ENCODE assay signal across 6 cellular contexts in the genomic region with DNA sequence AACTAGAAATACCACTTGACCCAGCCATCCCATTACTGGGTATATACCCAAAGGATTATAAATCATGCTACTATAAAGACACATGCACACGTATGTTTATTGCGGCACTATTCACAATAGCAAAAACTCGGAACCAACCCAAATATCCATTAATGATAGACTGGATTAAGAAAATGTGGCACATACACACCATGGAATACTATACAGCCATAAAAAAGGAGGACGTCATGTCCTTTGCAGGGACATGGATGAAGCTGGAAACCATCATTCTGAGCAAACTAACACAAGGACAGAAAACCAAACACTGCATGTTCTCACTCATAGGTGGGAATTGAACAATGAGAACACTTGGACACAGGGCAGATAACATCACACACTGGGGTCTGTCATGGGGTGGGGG.
A peak's percentile ranks its signal among the peaks of the same experiment; 100 is the strongest.
DNase-seq lines count a peak whose midpoint lies in the region; ATAC-seq, FAIRE-seq and TF ChIP-seq lines count a peak whose summit lies in the region.
"Not testable (repeated sequence)": the region's sequence is repeated elsewhere in the genome, so short reads cannot be mapped to it uniquely, and the experiment has no call there.

No MANE protein-coding gene starts in this region.

- peaks cover 13 to 30% of the 10 kb centered on the region in 2 experiments; a peak in 4 of 5 replicates for H3K27me3 ChIP-seq in K562 (ENCODE audit: control insufficient read depth in 2 of 2, insufficient read depth in 2 of 2, low read length in 2 of 2)
- not testable (repeated sequence) for H3K27me3 ChIP-seq in neural progenitor cell

- not testable (repeated sequence) for H3K79me2 ChIP-seq in K562 (ENCODE audit: control insufficient read depth, insufficient read depth, low read length); neural progenitor cell (ENCODE audit: low read depth)

- not testable (repeated sequence) for BruUV-seq in K562 (replicated peaks; lab: Mats Ljungman, UMichigan)

- H3K4me2 ChIP-seq in K562 (ENCODE audit: insufficient read depth, low read length); neural progenitor cell: not testable (repeated sequence)

- H3K4me3 Mint-ChIP-seq in HFFc6 (0 out of 2 replicates have a peak overlapping the region, but pooled peaks have one; percentile 7), neural progenitor cell (peak overlapping the region; percentile 13)
- not testable (repeated sequence) for H3K4me3 Mint-ChIP-seq in activated CD4-positive, alpha-beta memory T cell treated with anti-CD3 and anti-CD28 coated beads for 36 hours; glutamatergic neuron (ENCODE audit: unreplicated experiment)

- H3K9me3 ChIP-seq in HEK293 (ENCODE audit: control insufficient read depth, insufficient read depth, low read depth, low read length); K562 (replicated peaks; ENCODE audit: control insufficient read depth, insufficient read depth, low read depth, low read length); neural progenitor cell (ENCODE audit: low read depth): not testable (repeated sequence)

- WGBS in K562 (ENCODE audit: insufficient coverage, low coverage, missing lambda C conversion rate): 7% methylated on average over 3 of the region's 4 CpGs

- H4K20me1 ChIP-seq in K562 (replicated peaks; ENCODE audit: control insufficient read depth, insufficient read depth, low read length); neural progenitor cell (ENCODE audit: low read depth): not testable (repeated sequence)

- POLR2A ChIA-PET in HEK293 (lab: Yijun Ruan, JAX); activated CD4-positive, alpha-beta memory T cell treated with anti-CD3 and anti-CD28 coated beads for 36 hours (lab: Charles Lee); K562 (lab: Yijun Ruan, JAX): not testable (repeated sequence)

- not testable (repeated sequence) for TF ChIP-seq CTCF in HEK293 (tag by site-specific recombination; IDR thresholded peaks at IDR 0.05); HFFc6 (IDR thresholded peaks at IDR 0.05); K562 (IDR thresholded peaks at IDR 0.05 in 2 of 3, conservative IDR thresholded peaks at IDR 0.05 in 1 of 3; ENCODE audit: insufficient read depth in 2 of 3, low read depth in 1 of 3, low read length in 3 of 3); glutamatergic neuron (IDR thresholded peaks at IDR 0.05; ENCODE audit: partially characterized antibody, unreplicated experiment); neural progenitor cell (IDR thresholded peaks at IDR 0.05)

- not testable (repeated sequence) for H3K27ac ChIP-seq in HEK293 (ENCODE audit: extremely low read depth, low read depth, low read length); K562 (ENCODE audit: extremely low read depth, low read depth, low read length); neural progenitor cell

- not testable (repeated sequence) for H3K27ac Mint-ChIP-seq in HFFc6, neural progenitor cell
- peak overlapping the region; percentile 28 for H3K27ac Mint-ChIP-seq in activated CD4-positive, alpha-beta memory T cell treated with anti-CD3 and anti-CD28 coated beads for 36 hours
- H3K27ac Mint-ChIP-seq in glutamatergic neuron (ENCODE audit: unreplicated experiment): peak overlapping the region; percentile 33

- not testable (repeated sequence) for H3K4me3 ChIP-seq in HEK293 (ENCODE audit: low read depth, low read length); K562; neural progenitor cell

- intact Hi-C loops in activated CD4-positive, alpha-beta memory T cell treated with anti-CD3 and anti-CD28 coated beads for 36 hours (cut with micrococcal nuclease); K562 (cut with micrococcal nuclease): not testable (repeated sequence)

- TF ChIP-seq RAD21 in K562 (CRISPR knock-in tag; conservative IDR thresholded peaks at IDR 0.05 in 1 of 2, IDR thresholded peaks at IDR 0.05 in 1 of 2): not testable (repeated sequence)

- in situ Hi-C loops in K562 (cut with MboI): not testable (repeated sequence)

- DNase-seq in HFFc6; activated CD4-positive, alpha-beta memory T cell treated with anti-CD3 and anti-CD28 coated beads for 36 hours; K562 (ENCODE audit: extremely low read depth in 1 of 4, low spot score in 3 of 4); glutamatergic neuron; neural progenitor cell (ENCODE audit: low spot score): not testable (repeated sequence)

- TF ChIP-seq POLR2A in K562 (conservative IDR thresholded peaks at IDR 0.05): not testable (repeated sequence)

- not testable (repeated sequence) for H3F3A ChIP-seq in neural progenitor cell (ENCODE audit: low read depth)

- H3K9me3 Mint-ChIP-seq in HFFc6; activated CD4-positive, alpha-beta memory T cell treated with anti-CD3 and anti-CD28 coated beads for 36 hours; glutamatergic neuron (ENCODE audit: unreplicated experiment); neural progenitor cell: not testable (repeated sequence)

- not testable (repeated sequence) for H3K36me3 ChIP-seq in HEK293 (ENCODE audit: control insufficient read depth in 2 of 2, insufficient read depth in 1 of 2, low read length in 2 of 2); K562 (ENCODE audit: control insufficient read depth, insufficient read depth, low read length); neural progenitor cell

- not testable (repeated sequence) for H3K4me1 ChIP-seq in HEK293 (ENCODE audit: control insufficient read depth, insufficient read depth, low read length); K562 (replicated peaks in 1 of 2; ENCODE audit: control insufficient read depth in 2 of 2, insufficient read depth in 2 of 2, low read length in 2 of 2); neural progenitor cell

- not testable (repeated sequence) for TF ChIP-seq EP300 in K562 (IDR thresholded peaks at IDR 0.05; ENCODE audit: low read length)

- H3K36me3 Mint-ChIP-seq in HFFc6 (ENCODE audit: low read depth); activated CD4-positive, alpha-beta memory T cell treated with anti-CD3 and anti-CD28 coated beads for 36 hours; neural progenitor cell: not testable (repeated sequence)
- peaks cover 14% of the 10 kb centered on the region for H3K36me3 Mint-ChIP-seq in glutamatergic neuron (ENCODE audit: unreplicated experiment)

- H3K4me1 Mint-ChIP-seq in HFFc6 (ENCODE audit: low read depth): peaks cover 34% of the 10 kb centered on the region
- H3K4me1 Mint-ChIP-seq in activated CD4-positive, alpha-beta memory T cell treated with anti-CD3 and anti-CD28 coated beads for 36 hours (ENCODE audit: low read depth); glutamatergic neuron (ENCODE audit: low read depth, unreplicated experiment); neural progenitor cell: not testable (repeated sequence)

- FAIRE-seq in K562 (lab: Jason Lieb, UNC): not testable (repeated sequence)

- H2AFZ ChIP-seq in K562 (ENCODE audit: low read depth, low read length); neural progenitor cell (replicated peaks): not testable (repeated sequence)

- H3K9me1 ChIP-seq in K562 (ENCODE audit: control insufficient read depth, insufficient read depth, low read length): not testable (repeated sequence)

- CTCF ChIA-PET in HEK293 (lab: Yijun Ruan, JAX); activated CD4-positive, alpha-beta memory T cell treated with anti-CD3 and anti-CD28 coated beads for 36 hours (lab: Charles Lee); K562 (lab: Yijun Ruan, JAX; ENCODE audit: low intra/inter-chr PET ratio): not testable (repeated sequence)

- ATAC-seq in K562: not testable (repeated sequence)

- not testable (repeated sequence) for H3K9ac ChIP-seq in K562 (ENCODE audit: insufficient read depth in 1 of 2, low read depth in 2 of 2, low read length in 2 of 2); neural progenitor cell

- not testable (repeated sequence) for H3K27me3 Mint-ChIP-seq in HFFc6 (ENCODE audit: insufficient read depth); activated CD4-positive, alpha-beta memory T cell treated with anti-CD3 and anti-CD28 coated beads for 36 hours; glutamatergic neuron (ENCODE audit: unreplicated experiment); neural progenitor cell (ENCODE audit: insufficient read depth, low read depth)

TF ChIP-seq in HEK293, 187 proteins besides CTCF, POLR2A, EP300 and RAD21 (continues in another document):
- TF ChIP-seq, protein P1, sequence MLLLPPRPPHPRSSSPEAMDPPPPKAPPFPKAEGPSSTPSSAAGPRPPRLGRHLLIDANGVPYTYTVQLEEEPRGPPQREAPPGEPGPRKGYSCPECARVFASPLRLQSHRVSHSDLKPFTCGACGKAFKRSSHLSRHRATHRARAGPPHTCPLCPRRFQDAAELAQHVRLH (tag by site-specific recombination; IDR thresholded peaks at IDR 0.05): peak; percentile 64; the same call in 1 of the 2 replicates
- TF ChIP-seq ZNF146 (tag by site-specific recombination; IDR thresholded peaks at IDR 0.05): peak; percentile 99

TF ChIP-seq in K562, 482 proteins besides CTCF, POLR2A, EP300 and RAD21:
- TF ChIP-seq BCOR (IDR thresholded peaks at IDR 0.05) (0 out of 2 replicates have a peak, but pooled peaks have one; percentile 21), KDM1A (IDR thresholded peaks at IDR 0.05) (0 out of 4 replicates have a peak, but pooled peaks of 1 of the 2 experiments have one; percentile 25), ZNF146 (CRISPR knock-in tag; IDR thresholded peaks at IDR 0.05; ENCODE audit: unreplicated experiment) (peak; percentile 83)
